11 cellular contexts compared by ENCODE assay signal in genomic region chr12:89453579-89453978, GRCh38.
DNase-seq lines count a peak whose midpoint lies in the region; ATAC-seq, FAIRE-seq and TF ChIP-seq lines count a peak whose summit lies in the region.
"Had no signal": no experiment of that assay in that cellular context is flagged by ENCODE, and none has a peak within 500 bp of the region (broad histone marks: within the 10 kb centered on the region; RNA-seq: fewer than 3 reads in every experiment).

No MANE protein-coding gene starts in this region.

- peaks cover 55% of the 10 kb centered on the region for H3K4me1 Mint-ChIP-seq in GM23338

- DNase-seq in GM23338 (ENCODE audit: low spot score) = no peak
- peak; percentile 66 for DNase-seq in bronchial epithelial cell (ENCODE audit: low read depth)
- peak; percentile 28 for DNase-seq in kidney tubule cell (ENCODE audit: low spot score)
- no peak for DNase-seq in spleen
- DNase-seq in anterior cingulate cortex (lab: John Stamatoyannopoulos, UW) = no peak
- DNase-seq: GDM1; NCI-H526; stimulated activated CD4-positive, alpha-beta T cell treated with anti-CD3 and anti-CD28 coated beads, Interleukin-2, amount 100 ng/mL, for 48 hours had no signal

- 52 to 72% (median 55%) methylated on average over 2 of the region's 2 CpGs for WGBS in spleen, 5 donors

- no peaks in the 10 kb centered on the region for H3K9me3 ChIP-seq in spleen

- no peak overlapping the region for H3K4me3 ChIP-seq in GM23338
- no peak overlapping the region for H3K4me3 ChIP-seq in bronchial epithelial cell (ENCODE audit: low read depth, low read length)
- H3K4me3 ChIP-seq in spleen = no peak overlapping the region

- H2AFZ ChIP-seq in GM23338 = no peak overlapping the region

- H3K36me3 Mint-ChIP-seq in GM23338 (ENCODE audit: low read depth) = no peaks in the 10 kb centered on the region

- H3K27ac ChIP-seq in GM23338 (ENCODE audit: low read depth) = no peak overlapping the region; the same call in 1 of the 2 replicates
- H3K27ac ChIP-seq in spleen = peak overlapping the region in 7 of 8 donors; percentile 17 to 72 (median 68)

- no peaks in the 10 kb centered on the region for H3K79me2 ChIP-seq in GM23338 (replicated peaks; ENCODE audit: insufficient read depth)

- H3K36me3 ChIP-seq in GM23338 (ENCODE audit: insufficient read depth) = no peaks in the 10 kb centered on the region
- no peaks in the 10 kb centered on the region for H3K36me3 ChIP-seq in bronchial epithelial cell (ENCODE audit: control insufficient read depth, insufficient read depth, low read length)
- H3K36me3 ChIP-seq in spleen = peaks cover 0 to 24% (median 0%) of the 10 kb centered on the region in 6 donors

- H3K27ac Mint-ChIP-seq in GM23338 = peak overlapping the region; percentile 26; the same call in 1 of the 2 replicates

- FAIRE-seq in bronchial epithelial cell (lab: Jason Lieb, UNC) = no peak

- ATAC-seq in GM23338 (no peak), HG02763 (IDR thresholded peaks at IDR 0.05; ENCODE audit: unreplicated experiment) (no peak), HG02884 (IDR thresholded peaks at IDR 0.05; ENCODE audit: unreplicated experiment) (no peak), GM19397 (IDR thresholded peaks at IDR 0.05; ENCODE audit: unreplicated experiment) (no peak)

- intact Hi-C loops in spleen (cut with DNase I; ENCODE audit: low total_unique reads) = no loop called here

- no peak overlapping the region for H3K4me2 ChIP-seq in GM23338

- H3K4me3 Mint-ChIP-seq in GM23338 = no peak overlapping the region

- no peak for TF ChIP-seq CTCF in GM23338 (conservative IDR thresholded peaks at IDR 0.05; ENCODE audit: low read depth in 2 of 2)
- TF ChIP-seq CTCF in bronchial epithelial cell (IDR thresholded peaks at IDR 0.05; ENCODE audit: insufficient read depth, low read length, severe bottlenecking) = no peak
- no peak for TF ChIP-seq CTCF in spleen (IDR thresholded peaks at IDR 0.05 in 8 of 11, conservative IDR thresholded peaks at IDR 0.05 in 3 of 11)

- no peaks in the 10 kb centered on the region for H3F3A ChIP-seq in GM23338 (replicated peaks; ENCODE audit: low read depth)

- no peak for TF ChIP-seq POLR2A in spleen (IDR thresholded peaks at IDR 0.05)

- no peaks in the 10 kb centered on the region for H3K27me3 ChIP-seq in GM23338 (ENCODE audit: insufficient read depth)
- H3K27me3 ChIP-seq in bronchial epithelial cell (ENCODE audit: control insufficient read depth, insufficient read depth, low read length) = no peaks in the 10 kb centered on the region
- no peaks in the 10 kb centered on the region for H3K27me3 ChIP-seq in spleen (replicated peaks in 1 of 7)

- H4K20me1 ChIP-seq in GM23338 (replicated peaks; ENCODE audit: insufficient read depth) = no peaks in the 10 kb centered on the region

- no peaks in the 10 kb centered on the region for H3K27me3 Mint-ChIP-seq in GM23338 (ENCODE audit: insufficient read depth, low read depth, poor library complexity)

- H3K9me3 Mint-ChIP-seq in GM23338 = no peaks in the 10 kb centered on the region

- H3K4me1 ChIP-seq in GM23338 (ENCODE audit: insufficient read depth) (peaks cover 31% of the 10 kb centered on the region), spleen (peaks cover 0 to 46% (median 37%) of the 10 kb centered on the region in 6 donors)

- no peaks in the 10 kb centered on the region for H3K9me2 ChIP-seq in GM23338 (ENCODE audit: insufficient read depth)

TF ChIP-seq in GM23338, 12 proteins besides CTCF, POLR2A, EP300 and RAD21 (continues in another document):
- TF ChIP-seq STAT1 (IDR thresholded peaks at IDR 0.05; ENCODE audit: unreplicated experiment) (no peak), EZH2 (IDR thresholded peaks at IDR 0.05; ENCODE audit: low read depth, unreplicated experiment) (no peak), CREB1 (CRISPR knock-in tag; IDR thresholded peaks at IDR 0.05; ENCODE audit: low read depth) (no peak), ZNF462 (CRISPR knock-in tag; IDR thresholded peaks at IDR 0.05) (no peak), NANOG (IDR thresholded peaks at IDR 0.05; ENCODE audit: borderline replicate concordance) (no peak), ETS1 (IDR thresholded peaks at IDR 0.05) (no peak), EZH2phosphoT487 (IDR thresholded peaks at IDR 0.05; ENCODE audit: unreplicated experiment) (no peak), JUNB (IDR thresholded peaks at IDR 0.05; ENCODE audit: unreplicated experiment) (no peak), ZNF331 (CRISPR knock-in tag; IDR thresholded peaks at IDR 0.05; ENCODE audit: low read depth) (no peak), ZNF114 (CRISPR knock-in tag; IDR thresholded peaks at IDR 0.05) (no peak), POLR2AphosphoS5 (IDR thresholded peaks at IDR 0.05; ENCODE audit: low read depth) (no peak)

Comparison
In these comparisons a context has a peak if more than half of its experiments do, and no peak if none do; other contexts are left out.
1. DNase-seq: peak in bronchial epithelial cell (single experiment) and kidney tubule cell (single experiment); none in GM23338 (single experiment), spleen (single experiment) and anterior cingulate cortex (0 of 58).